8 cellular contexts compared by ENCODE assay signal in genomic region chr3:101693540-101693939, GRCh38. TPM values are rescaled to one million over a fixed set of nuclear protein-coding genes. Genes with fewer than 3 reads are reported as not detected.
DNase-seq lines count a peak whose midpoint lies in the region; ATAC-seq and TF ChIP-seq lines count a peak whose summit lies in the region.
"Not testable (repeated sequence)": the region's sequence is repeated elsewhere in the genome, so short reads cannot be mapped to it uniquely, and the experiment has no call there.

No MANE protein-coding gene starts in this region.

- H3K27ac ChIP-seq in HUES64 (ENCODE audit: low read depth, low read length); psoas muscle: not testable (repeated sequence)

- not testable (repeated sequence) for H3K9ac ChIP-seq in HUES64 (ENCODE audit: low read depth, low read length)

- not testable (repeated sequence) for H3K9me3 ChIP-seq in HUES64 (ENCODE audit: insufficient read depth, low read depth, low read length); psoas muscle

- DNase-seq in AG10803 (ENCODE audit: low read depth) (peak; percentile 50), HFFc6 (peak; percentile 41)
- peak; percentile 64 for DNase-seq in activated CD4-positive, alpha-beta T cell treated with anti-CD3 and anti-CD28 coated beads for 36 hours
- DNase-seq in chondrocyte (ENCODE audit: low spot score); psoas muscle: not testable (repeated sequence)

- CTCF ChIA-PET in activated CD4-positive, alpha-beta T cell treated with anti-CD3 and anti-CD28 coated beads for 36 hours (lab: Charles Lee) = not testable (repeated sequence)

- POLR2A ChIA-PET in activated CD4-positive, alpha-beta T cell treated with anti-CD3 and anti-CD28 coated beads for 36 hours (lab: Charles Lee) = not testable (repeated sequence)

- H3K27me3 Mint-ChIP-seq in HFFc6 (ENCODE audit: insufficient read depth); activated CD4-positive, alpha-beta T cell treated with anti-CD3 and anti-CD28 coated beads for 36 hours; chondrocyte (ENCODE audit: low read depth): not testable (repeated sequence)

- WGBS in HUES64 = 75% methylated on average over 10 of the region's 13 CpGs
- WGBS in psoas muscle, 3 donors = 73 to 80% (median 75%) methylated on average over 11 to 13 of the region's 13 CpGs

- not testable (repeated sequence) for H3K36me3 Mint-ChIP-seq in HFFc6 (ENCODE audit: low read depth); activated CD4-positive, alpha-beta T cell treated with anti-CD3 and anti-CD28 coated beads for 36 hours (ENCODE audit: low read depth); chondrocyte (ENCODE audit: low read depth)

- not testable (repeated sequence) for H3K4me3 Mint-ChIP-seq in HFFc6; activated CD4-positive, alpha-beta T cell treated with anti-CD3 and anti-CD28 coated beads for 36 hours; chondrocyte (ENCODE audit: unreplicated experiment)

- H3K9me3 Mint-ChIP-seq in HFFc6; activated CD4-positive, alpha-beta T cell treated with anti-CD3 and anti-CD28 coated beads for 36 hours (ENCODE audit: low read depth); chondrocyte (ENCODE audit: low read depth): not testable (repeated sequence)

- H3K27ac Mint-ChIP-seq in HFFc6; activated CD4-positive, alpha-beta T cell treated with anti-CD3 and anti-CD28 coated beads for 36 hours; chondrocyte (ENCODE audit: unreplicated experiment): not testable (repeated sequence)

- ATAC-seq in GM18511 (IDR thresholded peaks at IDR 0.05; ENCODE audit: unreplicated experiment) = peak; percentile 70
- ATAC-seq in activated CD4-positive, alpha-beta T cell treated with anti-CD3 and anti-CD28 coated beads for 36 hours = peak; percentile 79
- ATAC-seq in psoas muscle = peak in 3 of 4 donors; percentile 65 to 76 (median 67)

- not testable (repeated sequence) for H3K4me3 ChIP-seq in AG10803 (ENCODE audit: low read length); psoas muscle
- H3K4me3 ChIP-seq in HUES64 (ENCODE audit: low read length) = peak overlapping the region; percentile 40; the same call in 1 of the 2 replicates
- H3K4me3 ChIP-seq in iPS-11a (ENCODE audit: low read depth, low read length) = peak overlapping the region; percentile 24

- not testable (repeated sequence) for H3K27me3 ChIP-seq in HUES64 (ENCODE audit: insufficient read depth, low read length); psoas muscle (ENCODE audit: insufficient read depth in 3 of 3, low read length in 2 of 3)

- TF ChIP-seq CTCF in AG10803 (conservative IDR thresholded peaks at IDR 0.05; ENCODE audit: low read length) = peak; percentile 58
- peak; percentile 72 for TF ChIP-seq CTCF in HFFc6 (IDR thresholded peaks at IDR 0.05)
- peak; percentile 68 for TF ChIP-seq CTCF in chondrocyte (IDR thresholded peaks at IDR 0.05)
- TF ChIP-seq CTCF in psoas muscle (IDR thresholded peaks at IDR 0.05) = peak; percentile 38

- peaks cover 14% of the 10 kb centered on the region; the same call in 1 of the 2 replicates for H3K4me1 Mint-ChIP-seq in HFFc6 (ENCODE audit: low read depth)
- peaks cover 17% of the 10 kb centered on the region for H3K4me1 Mint-ChIP-seq in activated CD4-positive, alpha-beta T cell treated with anti-CD3 and anti-CD28 coated beads for 36 hours
- H3K4me1 Mint-ChIP-seq in chondrocyte (ENCODE audit: low read depth) = not testable (repeated sequence)

- intact Hi-C loops in activated CD4-positive, alpha-beta T cell treated with anti-CD3 and anti-CD28 coated beads for 36 hours (cut with DNase I, micrococcal nuclease); psoas muscle (cut with DNase I): not testable (repeated sequence)

- H3K36me3 ChIP-seq in HUES64 (ENCODE audit: insufficient read depth, low read length); psoas muscle (ENCODE audit: insufficient read depth in 1 of 2, low read depth in 1 of 2): not testable (repeated sequence)

- H3K4me1 ChIP-seq in HUES64 (ENCODE audit: insufficient read depth, low read length) = peaks cover 11% of the 10 kb centered on the region
- not testable (repeated sequence) for H3K4me1 ChIP-seq in psoas muscle

RNA-seq across cellular contexts. Expression of gene RPL24, which starts 7.0 kb away (rescaled TPM):
- total RNA-seq in HFFc6 (2021; fragmentation: NEBNext Ultra II Directional; extraction: Animal tissue kit (Norgen Biotek cat#: 25700)) = 1,000 to 10,000 TPM in 5 of 6 experiments, 100 to 1,000 TPM in 1; 995 to 1,172 (median 1,151) TPM
- polyA plus RNA-seq in HUES64 (2013, experiment 1 of 2) = 2,302 TPM
- polyA plus RNA-seq in HUES64 (2013, experiment 2 of 2) = 2,440 TPM
- total RNA-seq in activated CD4-positive, alpha-beta T cell treated with anti-CD3 and anti-CD28 coated beads for 36 hours = 1,000 to 10,000 TPM; 1,807 to 1,945 TPM
- total RNA-seq in chondrocyte (649 to 687 TPM (median 652 TPM) in 3 replicates), psoas muscle (100 to 1,000 TPM; 744 to 950 (median 822) TPM)
- polyA plus RNA-seq in psoas muscle = 1,000 to 10,000 TPM; 1,534 to 1,772 (median 1,709) TPM

RNA-seq across cellular contexts. Expression of gene ZBTB11, which starts 16.6 kb away (rescaled TPM):
- 10 to 100 TPM; 13.0 to 16.3 (median 15.5) TPM for total RNA-seq in HFFc6 (2021; fragmentation: NEBNext Ultra II Directional; extraction: Animal tissue kit (Norgen Biotek cat#: 25700))
- 7.9 TPM for polyA plus RNA-seq in HUES64 (2013, experiment 1 of 2)
- polyA plus RNA-seq in HUES64 (2013, experiment 2 of 2) = 8.2 TPM
- total RNA-seq in activated CD4-positive, alpha-beta T cell treated with anti-CD3 and anti-CD28 coated beads for 36 hours = 10 to 100 TPM; 25.1 to 26.0 TPM
- total RNA-seq in chondrocyte = 13.3 to 17.7 TPM (median 14.7 TPM) in 3 replicates
- 10 to 100 TPM; 10.3 to 12.6 (median 11.6) TPM for total RNA-seq in psoas muscle
- polyA plus RNA-seq in psoas muscle = 1 to 10 TPM; 5.5 to 9.8 (median 5.9) TPM

RNA-seq across cellular contexts. Expression of gene CEP97, which starts 30.9 kb away (rescaled TPM):
- 10 to 100 TPM; 10.6 to 17.4 (median 14.0) TPM for total RNA-seq in HFFc6 (2021; fragmentation: NEBNext Ultra II Directional; extraction: Animal tissue kit (Norgen Biotek cat#: 25700))
- polyA plus RNA-seq in HUES64 (2013, experiment 1 of 2) = 6.0 TPM
- polyA plus RNA-seq in HUES64 (2013, experiment 2 of 2) = 7.0 TPM
- total RNA-seq in activated CD4-positive, alpha-beta T cell treated with anti-CD3 and anti-CD28 coated beads for 36 hours = 10 to 100 TPM; 18.1 to 20.0 TPM
- total RNA-seq in chondrocyte (8.5 to 13.7 TPM (median 11.8 TPM) in 3 replicates), psoas muscle (10 to 100 TPM in 1 of 4 donors, 1 to 10 TPM in 3; 5.9 to 12.5 (median 7.9) TPM)
- 1 to 10 TPM; 1.6 to 6.3 (median 1.9) TPM for polyA plus RNA-seq in psoas muscle
